Comparison of ENCODE assay signal across 10 cellular contexts in the genomic region with DNA sequence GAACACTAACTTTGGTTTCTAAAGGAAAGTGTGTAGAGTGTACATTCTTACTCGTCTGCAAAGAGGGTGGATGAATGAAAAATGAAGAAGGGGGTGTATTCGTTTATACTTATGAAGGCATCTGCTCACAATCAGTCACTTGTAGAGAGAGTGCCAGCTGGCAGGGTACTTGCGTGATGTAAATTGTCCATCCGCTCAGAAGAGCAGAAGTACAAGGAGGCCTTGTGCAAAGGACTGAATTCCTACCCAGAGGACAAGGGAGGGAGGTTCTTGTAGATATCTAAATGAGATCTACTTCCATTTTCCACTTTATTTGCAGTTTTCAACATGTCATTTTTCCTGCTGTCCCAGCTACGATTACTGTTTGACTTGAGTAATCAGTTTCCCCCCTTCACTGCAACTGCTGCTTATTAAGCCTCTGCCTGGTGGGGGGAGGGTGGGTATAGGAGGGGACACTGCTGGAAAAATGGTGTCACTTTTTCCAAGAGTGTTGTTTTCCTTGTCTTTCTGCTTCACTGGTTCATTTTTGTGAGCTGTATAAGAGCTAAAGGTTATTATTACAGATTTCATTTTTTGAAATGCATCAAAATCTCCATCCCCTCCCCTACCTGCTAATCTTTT.
DNase-seq lines count a peak whose midpoint lies in the region; ATAC-seq, FAIRE-seq and TF ChIP-seq lines count a peak whose summit lies in the region.
"Had no signal": no experiment of that assay in that cellular context is flagged by ENCODE, and none has a peak within 500 bp of the region (broad histone marks: within the 10 kb centered on the region; RNA-seq: fewer than 3 reads in every experiment).

No MANE protein-coding gene starts in this region.

- ATAC-seq in A549, result no peak

- peaks cover 13% of the 10 kb centered on the region for H3K36me3 Mint-ChIP-seq in nephron progenitor cell (ENCODE audit: low read depth)

- no peak for TF ChIP-seq EP300 in A549 (IDR thresholded peaks at IDR 0.05)

- DNase-seq in A549 (ENCODE audit: low read depth in 1 of 2, low spot score in 1 of 2), result no peak
- peak; percentile 17 for DNase-seq in NB4 (ENCODE audit: low read depth)
- DNase-seq in fibroblast of peridontal ligament (ENCODE audit: extremely low read depth), result peak; percentile 77
- DNase-seq in nephron progenitor cell, result no peak
- no peak for DNase-seq in stimulated activated CD4-positive, alpha-beta T cell treated with anti-CD3 and anti-CD28 coated beads, Interleukin-4, amount 100 ng/mL, for 1 hour
- no peak for DNase-seq in NOMO-1 treated with dmso at 0.1 percent for 144 hours (lab: John Stamatoyannopoulos, UW; ENCODE audit: unreplicated experiment)
- DNase-seq in islet precursor cell, result no peak
- no peak for DNase-seq in activated T-cell treated with anti-CD3 and anti-CD28 coated beads for 4 hours
- DNase-seq: activated CD4-positive, alpha-beta T cell treated with anti-CD3 and anti-CD28 coated beads for 4 hours had no signal

- TF ChIP-seq POLR2A in A549 (IDR thresholded peaks at IDR 0.05; ENCODE audit: low read length) (no peak), NB4 (IDR thresholded peaks at IDR 0.05; ENCODE audit: extremely low read depth, insufficient read length) (no peak)

- WGBS in A549 (ENCODE audit: missing lambda C conversion rate), result 55% methylated on average over 5 of the region's 5 CpGs

- no peak for TF ChIP-seq RAD21 in A549 (conservative IDR thresholded peaks at IDR 0.05 in 1 of 2, IDR thresholded peaks at IDR 0.05 in 1 of 2)

- H3K27ac Mint-ChIP-seq in nephron progenitor cell, result peak overlapping the region; percentile 1

- no peaks in the 10 kb centered on the region for H3K9me3 ChIP-seq in A549

- peak; percentile 13 for FAIRE-seq in A549 (lab: Jason Lieb, UNC)
- FAIRE-seq: H1 had no signal

- peaks cover 84% of the 10 kb centered on the region for H3K4me1 ChIP-seq in A549

- H3K4me2 ChIP-seq in A549, result peak overlapping the region; percentile 40; the same call in 2 of the 3 replicates

- no peaks in the 10 kb centered on the region for H3K27me3 Mint-ChIP-seq in nephron progenitor cell (ENCODE audit: low read depth, poor library complexity)

- TF ChIP-seq CTCF in A549 (IDR thresholded peaks at IDR 0.05), result no peak
- no peak for TF ChIP-seq CTCF in NB4 (IDR thresholded peaks at IDR 0.05; ENCODE audit: low read depth, low read length)
- no peak for TF ChIP-seq CTCF in nephron progenitor cell (IDR thresholded peaks at IDR 0.05)

- no peak overlapping the region for H3K4me3 Mint-ChIP-seq in nephron progenitor cell

- no peak overlapping the region for H3K4me3 ChIP-seq in A549
- H3K4me3 ChIP-seq in NB4 (ENCODE audit: low read depth, low read length), result no peak overlapping the region

- CTCF ChIA-PET in A549 (lab: Yijun Ruan, JAX), result interaction anchor here (1.2 to 1.7 kb wide), 2 partner anchors 9 to 34 kb away, joined by 3 to 4 read pairs; no protein-coding TSS in a partner anchor

- peaks cover 64% of the 10 kb centered on the region for H3K4me1 Mint-ChIP-seq in nephron progenitor cell

- H3K27ac ChIP-seq in A549, result peak overlapping the region in 1 of 2 experiments; percentile 0; a peak in 2 of 6 replicates

- H3K9me3 Mint-ChIP-seq in nephron progenitor cell, result no peaks in the 10 kb centered on the region

- POLR2A ChIA-PET in A549 (lab: Yijun Ruan, JAX), result no interaction called here

TF ChIP-seq in A549, 52 proteins besides CTCF, POLR2A, EP300 and RAD21:
- TF ChIP-seq ZFP36 (IDR thresholded peaks at IDR 0.05; ENCODE audit: borderline replicate concordance, partially characterized antibody), result no peak
- TF ChIP-seq HOXB13 (CRISPR knock-in tag; IDR thresholded peaks at IDR 0.05; ENCODE audit: low read depth), result no peak
- TF ChIP-seq, protein P1, sequence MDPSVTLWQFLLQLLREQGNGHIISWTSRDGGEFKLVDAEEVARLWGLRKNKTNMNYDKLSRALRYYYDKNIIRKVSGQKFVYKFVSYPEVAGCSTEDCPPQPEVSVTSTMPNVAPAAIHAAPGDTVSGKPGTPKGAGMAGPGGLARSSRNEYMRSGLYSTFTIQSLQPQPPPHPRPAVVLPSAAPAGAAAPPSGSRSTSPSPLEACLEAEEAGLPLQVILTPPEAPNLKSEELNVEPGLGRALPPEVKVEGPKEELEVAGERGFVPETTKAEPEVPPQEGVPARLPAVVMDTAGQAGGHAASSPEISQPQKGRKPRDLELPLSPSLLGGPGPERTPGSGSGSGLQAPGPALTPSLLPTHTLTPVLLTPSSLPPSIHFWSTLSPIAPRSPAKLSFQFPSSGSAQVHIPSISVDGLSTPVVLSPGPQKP (IDR thresholded peaks at IDR 0.05; ENCODE audit: low read depth, low read length), result no peak
- TF ChIP-seq CBX2 (IDR thresholded peaks at IDR 0.05; ENCODE audit: borderline replicate concordance, low read depth), result no peak
- TF ChIP-seq, protein P2, sequence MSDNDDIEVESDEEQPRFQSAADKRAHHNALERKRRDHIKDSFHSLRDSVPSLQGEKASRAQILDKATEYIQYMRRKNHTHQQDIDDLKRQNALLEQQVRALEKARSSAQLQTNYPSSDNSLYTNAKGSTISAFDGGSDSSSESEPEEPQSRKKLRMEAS (IDR thresholded peaks at IDR 0.05), result no peak
- TF ChIP-seq RCOR1 (IDR thresholded peaks at IDR 0.05; ENCODE audit: low read depth, low read length), result no peak
- TF ChIP-seq JUN (IDR thresholded peaks at IDR 0.05), result no peak
- TF ChIP-seq, protein P3, sequence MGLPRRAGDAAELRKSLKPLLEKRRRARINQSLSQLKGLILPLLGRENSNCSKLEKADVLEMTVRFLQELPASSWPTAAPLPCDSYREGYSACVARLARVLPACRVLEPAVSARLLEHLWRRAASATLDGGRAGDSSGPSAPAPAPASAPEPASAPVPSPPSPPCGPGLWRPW (IDR thresholded peaks at IDR 0.05), result no peak
- TF ChIP-seq, protein P4, sequence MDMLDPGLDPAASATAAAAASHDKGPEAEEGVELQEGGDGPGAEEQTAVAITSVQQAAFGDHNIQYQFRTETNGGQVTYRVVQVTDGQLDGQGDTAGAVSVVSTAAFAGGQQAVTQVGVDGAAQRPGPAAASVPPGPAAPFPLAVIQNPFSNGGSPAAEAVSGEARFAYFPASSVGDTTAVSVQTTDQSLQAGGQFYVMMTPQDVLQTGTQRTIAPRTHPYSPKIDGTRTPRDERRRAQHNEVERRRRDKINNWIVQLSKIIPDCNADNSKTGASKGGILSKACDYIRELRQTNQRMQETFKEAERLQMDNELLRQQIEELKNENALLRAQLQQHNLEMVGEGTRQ (IDR thresholded peaks at IDR 0.05), result no peak
- TF ChIP-seq POLR2AphosphoS2 (conservative IDR thresholded peaks at IDR 0.05; ENCODE audit: low read length), result no peak
- TF ChIP-seq, protein P5, sequence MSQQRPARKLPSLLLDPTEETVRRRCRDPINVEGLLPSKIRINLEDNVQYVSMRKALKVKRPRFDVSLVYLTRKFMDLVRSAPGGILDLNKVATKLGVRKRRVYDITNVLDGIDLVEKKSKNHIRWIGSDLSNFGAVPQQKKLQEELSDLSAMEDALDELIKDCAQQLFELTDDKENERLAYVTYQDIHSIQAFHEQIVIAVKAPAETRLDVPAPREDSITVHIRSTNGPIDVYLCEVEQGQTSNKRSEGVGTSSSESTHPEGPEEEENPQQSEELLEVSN (IDR thresholded peaks at IDR 0.05; ENCODE audit: borderline replicate concordance, low read depth), result no peak
- TF ChIP-seq ZC3H11A (IDR thresholded peaks at IDR 0.05), result no peak
- TF ChIP-seq BHLHE40 (IDR thresholded peaks at IDR 0.05; ENCODE audit: low read depth, low read length), result no peak
- no peak for TF ChIP-seq EHMT2 (IDR thresholded peaks at IDR 0.05; ENCODE audit: low read depth)
- TF ChIP-seq HDAC2 (IDR thresholded peaks at IDR 0.05), result no peak
- TF ChIP-seq, protein P6, sequence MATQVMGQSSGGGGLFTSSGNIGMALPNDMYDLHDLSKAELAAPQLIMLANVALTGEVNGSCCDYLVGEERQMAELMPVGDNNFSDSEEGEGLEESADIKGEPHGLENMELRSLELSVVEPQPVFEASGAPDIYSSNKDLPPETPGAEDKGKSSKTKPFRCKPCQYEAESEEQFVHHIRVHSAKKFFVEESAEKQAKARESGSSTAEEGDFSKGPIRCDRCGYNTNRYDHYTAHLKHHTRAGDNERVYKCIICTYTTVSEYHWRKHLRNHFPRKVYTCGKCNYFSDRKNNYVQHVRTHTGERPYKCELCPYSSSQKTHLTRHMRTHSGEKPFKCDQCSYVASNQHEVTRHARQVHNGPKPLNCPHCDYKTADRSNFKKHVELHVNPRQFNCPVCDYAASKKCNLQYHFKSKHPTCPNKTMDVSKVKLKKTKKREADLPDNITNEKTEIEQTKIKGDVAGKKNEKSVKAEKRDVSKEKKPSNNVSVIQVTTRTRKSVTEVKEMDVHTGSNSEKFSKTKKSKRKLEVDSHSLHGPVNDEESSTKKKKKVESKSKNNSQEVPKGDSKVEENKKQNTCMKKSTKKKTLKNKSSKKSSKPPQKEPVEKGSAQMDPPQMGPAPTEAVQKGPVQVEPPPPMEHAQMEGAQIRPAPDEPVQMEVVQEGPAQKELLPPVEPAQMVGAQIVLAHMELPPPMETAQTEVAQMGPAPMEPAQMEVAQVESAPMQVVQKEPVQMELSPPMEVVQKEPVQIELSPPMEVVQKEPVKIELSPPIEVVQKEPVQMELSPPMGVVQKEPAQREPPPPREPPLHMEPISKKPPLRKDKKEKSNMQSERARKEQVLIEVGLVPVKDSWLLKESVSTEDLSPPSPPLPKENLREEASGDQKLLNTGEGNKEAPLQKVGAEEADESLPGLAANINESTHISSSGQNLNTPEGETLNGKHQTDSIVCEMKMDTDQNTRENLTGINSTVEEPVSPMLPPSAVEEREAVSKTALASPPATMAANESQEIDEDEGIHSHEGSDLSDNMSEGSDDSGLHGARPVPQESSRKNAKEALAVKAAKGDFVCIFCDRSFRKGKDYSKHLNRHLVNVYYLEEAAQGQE (IDR thresholded peaks at IDR 0.05), result no peak
- TF ChIP-seq HOXB5 (CRISPR knock-in tag; IDR thresholded peaks at IDR 0.05), result no peak
- TF ChIP-seq HOXA7 (CRISPR knock-in tag; IDR thresholded peaks at IDR 0.05), result no peak
- TF ChIP-seq FOXS1 (CRISPR knock-in tag; IDR thresholded peaks at IDR 0.05), result no peak

Comparison
In these comparisons a context has a peak if more than half of its experiments do, and no peak if none do; other contexts are left out.
1. DNase-seq: peak in NB4 (single experiment) and fibroblast of peridontal ligament (single experiment); none in A549 (0 of 2), nephron progenitor cell (single experiment), stimulated activated CD4-positive, alpha-beta T cell treated with anti-CD3 and anti-CD28 coated beads, Interleukin-4, amount 100 ng/mL, for 1 hour (single experiment), NOMO-1 treated with dmso at 0.1 percent for 144 hours (single experiment), islet precursor cell (single experiment) and activated T-cell treated with anti-CD3 and anti-CD28 coated beads for 4 hours (single experiment).